ENCODE assay signal across 8 cellular contexts in the genomic region with DNA sequence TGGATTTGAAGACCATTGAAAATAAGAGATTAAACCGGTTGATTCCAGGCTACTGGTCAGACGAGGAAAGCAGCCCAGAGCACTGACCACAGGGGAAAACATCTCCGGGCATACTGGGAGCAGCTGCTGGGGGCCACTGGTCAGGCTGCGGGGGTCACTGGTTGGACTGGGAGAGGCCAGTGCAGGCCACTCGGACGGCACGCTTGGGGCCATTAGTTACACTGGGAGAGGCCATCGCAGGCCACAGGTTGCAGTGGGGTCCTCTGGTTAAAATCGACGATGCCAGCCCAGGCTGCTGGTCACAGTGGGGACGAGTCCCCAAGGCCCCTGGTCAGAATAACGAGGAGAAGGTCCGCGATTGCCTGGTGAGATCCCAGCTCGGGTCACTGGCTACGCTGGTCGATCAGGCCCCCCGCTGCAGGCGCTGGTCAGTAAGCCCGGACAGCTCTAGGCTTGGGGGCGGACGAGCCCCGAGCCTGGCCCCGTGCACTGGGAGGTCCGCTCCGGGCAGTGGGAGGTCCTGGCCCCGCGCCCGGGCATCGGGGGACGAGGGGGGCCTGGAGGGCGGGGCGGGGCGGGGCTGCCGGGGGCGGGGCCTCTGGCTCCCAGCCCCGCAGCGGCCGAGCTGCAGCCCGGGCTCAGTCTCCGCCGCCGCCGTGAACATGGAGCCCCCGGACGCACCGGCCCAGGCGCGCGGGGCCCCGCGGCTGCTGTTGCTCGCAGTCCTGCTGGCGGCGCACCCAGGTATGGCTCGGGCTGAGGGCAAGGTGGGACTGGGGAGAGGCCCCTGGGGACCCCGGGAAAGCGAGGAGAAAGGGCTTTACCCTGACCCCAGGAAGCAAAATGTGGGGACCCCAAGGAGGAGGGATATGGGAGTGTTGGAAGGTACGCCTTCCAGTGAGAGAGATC. TPM values are rescaled to one million over a fixed set of nuclear protein-coding genes. Genes with fewer than 3 reads are reported as not detected.
DNase-seq lines count a peak whose midpoint lies in the region; ATAC-seq and TF ChIP-seq lines count a peak whose summit lies in the region.

A gene with protein sequence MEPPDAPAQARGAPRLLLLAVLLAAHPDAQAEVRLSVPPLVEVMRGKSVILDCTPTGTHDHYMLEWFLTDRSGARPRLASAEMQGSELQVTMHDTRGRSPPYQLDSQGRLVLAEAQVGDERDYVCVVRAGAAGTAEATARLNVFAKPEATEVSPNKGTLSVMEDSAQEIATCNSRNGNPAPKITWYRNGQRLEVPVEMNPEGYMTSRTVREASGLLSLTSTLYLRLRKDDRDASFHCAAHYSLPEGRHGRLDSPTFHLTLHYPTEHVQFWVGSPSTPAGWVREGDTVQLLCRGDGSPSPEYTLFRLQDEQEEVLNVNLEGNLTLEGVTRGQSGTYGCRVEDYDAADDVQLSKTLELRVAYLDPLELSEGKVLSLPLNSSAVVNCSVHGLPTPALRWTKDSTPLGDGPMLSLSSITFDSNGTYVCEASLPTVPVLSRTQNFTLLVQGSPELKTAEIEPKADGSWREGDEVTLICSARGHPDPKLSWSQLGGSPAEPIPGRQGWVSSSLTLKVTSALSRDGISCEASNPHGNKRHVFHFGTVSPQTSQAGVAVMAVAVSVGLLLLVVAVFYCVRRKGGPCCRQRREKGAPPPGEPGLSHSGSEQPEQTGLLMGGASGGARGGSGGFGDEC (plus strand): TSS at position 641 of the 909 bp plus-strand sequence. CDS start 22 bp downstream, at position 663.

- peak within 1 kb of the TSS; percentile 41 for H3K27ac ChIP-seq in A673 (ENCODE audit: low read depth, low read length, poor library complexity, severe bottlenecking)

- TF ChIP-seq CTCF in A673 (conservative IDR thresholded peaks at IDR 0.05; ENCODE audit: low read depth, low read length) = no peak
- no peak for TF ChIP-seq CTCF in activated B cell treated with CpG ODN at 0.5 μM for 24 hours (IDR thresholded peaks at IDR 0.05)
- TF ChIP-seq CTCF in natural killer cell (IDR thresholded peaks at IDR 0.05) = no peak

- peak; percentile 45 for DNase-seq in A673 (ENCODE audit: low spot score)
- peak; percentile 79 for DNase-seq in HEK293T (ENCODE audit: extremely low spot score)
- no peak for DNase-seq in activated B cell treated with CpG ODN at 0.5 μM for 24 hours
- DNase-seq in foreskin melanocyte = peak; percentile 20
- no peak for DNase-seq in natural killer cell
- DNase-seq in GM19240 (ENCODE audit: insufficient read length, low spot score) = no peak
- no peak for DNase-seq in GF-D8 (lab: John Stamatoyannopoulos, UW)

- H3K27me3 Mint-ChIP-seq in activated B cell treated with CpG ODN at 0.5 μM for 24 hours (peaks cover 27% of the 10 kb centered on the region), natural killer cell (ENCODE audit: low read depth in 2 of 2) (peaks cover 0 to 8% of the 10 kb centered on the region in 2 donors)

- H3K36me3 Mint-ChIP-seq in activated B cell treated with CpG ODN at 0.5 μM for 24 hours (ENCODE audit: low read depth) (no peaks in the 10 kb centered on the region), natural killer cell (no peaks in the 10 kb centered on the region)

- H3K9me3 Mint-ChIP-seq in activated B cell treated with CpG ODN at 0.5 μM for 24 hours (no peaks in the 10 kb centered on the region), natural killer cell (no peaks in the 10 kb centered on the region)

- no peaks in the 10 kb centered on the region for H3K4me1 ChIP-seq in A673 (ENCODE audit: insufficient read depth, low read length, poor library complexity, severe bottlenecking)

- no peaks in the 10 kb centered on the region for H3K36me3 ChIP-seq in A673 (ENCODE audit: insufficient read depth, low read length, poor library complexity, severe bottlenecking)

- no peaks in the 10 kb centered on the region for H3K27me3 ChIP-seq in A673 (replicated peaks; ENCODE audit: insufficient read depth, low read depth, low read length, poor library complexity)

- no peaks in the 10 kb centered on the region for H3K9me3 ChIP-seq in A673 (ENCODE audit: low read depth, low read length, poor library complexity, severe bottlenecking)

- BruUV-seq in A673 (replicated peaks; lab: Mats Ljungman, UMichigan) = no TSS peak

- H3K4me3 ChIP-seq in A673 (ENCODE audit: low read depth, low read length, poor library complexity, severe bottlenecking) = peak within 1 kb of the TSS; percentile 51

- intact Hi-C loops in A673 (cut with micrococcal nuclease; ENCODE audit: unreplicated experiment) (no loop called here), activated B cell treated with CpG ODN at 0.5 μM for 24 hours (cut with micrococcal nuclease) (no loop called here), natural killer cell (cut with micrococcal nuclease) (loop anchor here (10.0 kb wide), 1 partner anchor 246 kb away; no protein-coding TSS in a partner anchor)

- CTCF ChIA-PET in A673 (lab: Charles Lee) = no interaction called here
- CTCF ChIA-PET in HEK293T (lab: Yijun Ruan, JAX) = interaction anchor here (1.2 to 2.1 kb wide), 3 partner anchors 24 to 37 kb away, joined by 3 to 7 read pairs (median 6); partner anchors contain the start of gene NECTIN2
- CTCF ChIA-PET in activated B cell treated with CpG ODN at 0.5 μM for 24 hours (lab: Charles Lee) = interaction anchor here (0.9 to 2.3 kb wide), 2 partner anchors 85 kb away, joined by 3 to 13 read pairs; no protein-coding TSS in a partner anchor

- ATAC-seq in activated B cell treated with CpG ODN at 0.5 μM for 24 hours (ENCODE audit: low read depth) (peak; percentile 31), natural killer cell (peak in 2 of 3 donors; percentile 42 to 44), HG03196 (IDR thresholded peaks at IDR 0.05; ENCODE audit: unreplicated experiment) (no peak)

- POLR2A ChIA-PET in A673 (lab: Charles Lee; ENCODE audit: low non-redundant PET) (interaction anchor here (0.7 kb wide), 1 partner anchor 127 kb away, joined by 11 read pairs; no protein-coding TSS in a partner anchor), HEK293T (lab: Yijun Ruan, JAX) (interaction anchor here (1.2 kb wide), 1 partner anchor 24 kb away, joined by 3 read pairs; no protein-coding TSS in a partner anchor), activated B cell treated with CpG ODN at 0.5 μM for 24 hours (lab: Charles Lee) (no interaction called here)

- H3K27ac Mint-ChIP-seq in activated B cell treated with CpG ODN at 0.5 μM for 24 hours = no peak within 1 kb of the TSS
- no peak within 1 kb of the TSS for H3K27ac Mint-ChIP-seq in natural killer cell

- H3K4me1 Mint-ChIP-seq in activated B cell treated with CpG ODN at 0.5 μM for 24 hours (peaks cover 4% of the 10 kb centered on the region), natural killer cell (peaks cover 0 to 3% of the 10 kb centered on the region in 2 donors)

- H3K4me3 Mint-ChIP-seq in activated B cell treated with CpG ODN at 0.5 μM for 24 hours (peak within 1 kb of the TSS; percentile 38), natural killer cell (peak within 1 kb of the TSS; percentile 37)

TF ChIP-seq in HEK293T, 16 proteins besides CTCF, POLR2A, EP300 and RAD21:
- TF ChIP-seq CTBP1 (IDR thresholded peaks at IDR 0.05; ENCODE audit: borderline replicate concordance) = no peak
- TF ChIP-seq SP1 (IDR thresholded peaks at IDR 0.05) = no peak
- TF ChIP-seq LEF1 (IDR thresholded peaks at IDR 0.05; ENCODE audit: borderline replicate concordance) = no peak
- no peak for TF ChIP-seq FOXA1 (IDR thresholded peaks at IDR 0.05)

RNA-seq across cellular contexts. Expression of the gene that starts here (rescaled TPM):
- total RNA-seq in A673 (2021) (3.4 and 6.6 TPM in 2 replicates), activated B cell treated with CpG ODN at 0.5 μM for 24 hours (not detected in 2 replicates), natural killer cell (not detected)

Comparison
In these comparisons a context has a peak if more than half of its experiments do, and no peak if none do; other contexts are left out.
1. Peak in ATAC-seq in activated B cell treated with CpG ODN at 0.5 μM for 24 hours; RNA of the gene not detected or under 1 TPM.
2. Peak in ATAC-seq in natural killer cell; RNA of the gene not detected or under 1 TPM.
3. DNase-seq: peak in A673 (single experiment), HEK293T (single experiment) and foreskin melanocyte (single experiment); none in activated B cell treated with CpG ODN at 0.5 μM for 24 hours (single experiment), natural killer cell (single experiment), GM19240 (single experiment) and GF-D8 (single experiment).